In the genomic region with DNA sequence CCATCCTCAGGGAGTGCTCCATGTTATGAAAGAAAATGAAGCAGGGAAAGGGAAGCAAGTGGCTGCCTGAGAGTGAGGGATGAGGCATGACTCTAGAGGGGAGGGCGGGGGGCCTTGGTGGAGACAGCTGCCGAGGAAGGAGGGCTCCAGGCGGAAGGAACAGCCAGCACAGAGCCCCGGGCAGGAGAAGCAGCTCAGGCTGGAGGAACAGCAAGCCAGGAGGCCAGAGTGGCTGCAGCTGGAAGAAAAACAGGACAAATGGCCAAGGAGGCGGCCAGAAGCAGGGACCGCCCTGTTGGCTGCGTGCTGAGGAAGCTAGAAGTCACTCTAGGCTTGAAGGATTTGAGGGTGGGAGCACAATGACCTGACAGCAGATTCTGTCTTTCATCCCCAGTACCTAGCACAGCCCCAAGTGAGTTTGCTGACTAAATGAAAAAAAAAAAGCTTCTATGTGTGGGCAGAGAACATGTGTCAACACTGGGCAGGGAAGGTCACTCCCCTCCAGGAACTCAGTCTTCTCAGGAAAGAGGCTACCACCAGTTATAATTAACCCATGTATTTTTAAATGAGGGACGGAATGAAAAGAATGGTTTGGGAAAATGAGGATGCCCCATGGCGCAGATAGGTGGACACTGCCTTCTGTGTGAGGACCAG, we compare ENCODE assay signal across 12 cellular contexts.
DNase-seq lines count a peak whose midpoint lies in the region; ATAC-seq and TF ChIP-seq lines count a peak whose summit lies in the region.
"Had no signal": no experiment of that assay in that cellular context is flagged by ENCODE, and none has a peak within 500 bp of the region (broad histone marks: within the 10 kb centered on the region; RNA-seq: fewer than 3 reads in every experiment).

No MANE protein-coding gene starts in this region.

- no peak overlapping the region for H3K4me2 ChIP-seq in GM23338
- H3K4me2 ChIP-seq: PC-9 had no signal

- no peaks in the 10 kb centered on the region for H3K79me2 ChIP-seq in GM23338 (replicated peaks; ENCODE audit: insufficient read depth)

- no peak for DNase-seq in GM23338 (ENCODE audit: low spot score)
- DNase-seq in esophagus muscularis mucosa (ENCODE audit: extremely low spot score): no peak
- peak; percentile 89 for DNase-seq in sigmoid colon
- DNase-seq in GM20000 (ENCODE audit: low spot score): no peak
- DNase-seq in HT-29 (ENCODE audit: low spot score): no peak
- no peak for DNase-seq in NCI-H1105 (lab: John Stamatoyannopoulos, UW)
- no peak for DNase-seq in MG63
- DNase-seq: GDM1, NCI-H187, PC-9 had no signal

- whole genome bisulfite sequencing in esophagus muscularis mucosa: 80% methylated on average over 9 of the region's 9 CpGs
- WGBS in liver: 70% methylated on average over 9 of the region's 9 CpGs
- WGBS in sigmoid colon, 2 donors: 75 to 77% methylated on average over 9 of the region's 9 CpGs

- no peak for TF ChIP-seq RAD21 in liver (IDR thresholded peaks at IDR 0.05)

- peaks cover 0 to 7% (median 2%) of the 10 kb centered on the region in 4 donors for H3K9me3 ChIP-seq in esophagus muscularis mucosa
- H3K9me3 ChIP-seq in liver (ENCODE audit: control insufficient read depth in 4 of 4, low read length in 3 of 4): no peaks in the 10 kb centered on the region
- no peaks in the 10 kb centered on the region for H3K9me3 ChIP-seq in sigmoid colon
- no peaks in the 10 kb centered on the region for H3K9me3 ChIP-seq in MG63
- H3K9me3 ChIP-seq: adrenal gland had no signal

- no peak for TF ChIP-seq CTCF in GM23338 (conservative IDR thresholded peaks at IDR 0.05; ENCODE audit: low read depth in 2 of 2)
- TF ChIP-seq CTCF in esophagus muscularis mucosa (IDR thresholded peaks at IDR 0.05): no peak
- TF ChIP-seq CTCF in liver (IDR thresholded peaks at IDR 0.05; ENCODE audit: low read depth, low read length, missing input control): no peak
- TF ChIP-seq CTCF in sigmoid colon (IDR thresholded peaks at IDR 0.05): no peak
- TF ChIP-seq CTCF in GM20000 (IDR thresholded peaks at IDR 0.05; ENCODE audit: extremely low read depth, missing control alignments): no peak

- no peak for TF ChIP-seq POLR2A in esophagus muscularis mucosa (IDR thresholded peaks at IDR 0.05; ENCODE audit: low read depth)
- no peak for TF ChIP-seq POLR2A in sigmoid colon (IDR thresholded peaks at IDR 0.05)

- H3K36me3 ChIP-seq in GM23338 (ENCODE audit: insufficient read depth): no peaks in the 10 kb centered on the region
- H3K36me3 ChIP-seq in esophagus muscularis mucosa: peaks cover 0 to 5% (median 0%) of the 10 kb centered on the region in 4 donors
- peaks cover 0 to 5% (median 2%) of the 10 kb centered on the region in 4 donors for H3K36me3 ChIP-seq in liver (ENCODE audit: control insufficient read depth in 4 of 4, insufficient read depth in 3 of 4, low read depth in 1 of 4, low read length in 3 of 4)
- no peaks in the 10 kb centered on the region for H3K36me3 ChIP-seq in sigmoid colon
- no peaks in the 10 kb centered on the region for H3K36me3 ChIP-seq in MG63
- H3K36me3 ChIP-seq: adrenal gland had no signal

- no peak overlapping the region for H3K9ac ChIP-seq in liver (ENCODE audit: low read depth in 1 of 2, low read length in 2 of 2)

- no peak for TF ChIP-seq EP300 in esophagus muscularis mucosa (IDR thresholded peaks at IDR 0.05)
- no peak for TF ChIP-seq EP300 in sigmoid colon (IDR thresholded peaks at IDR 0.05)

- H3K9me2 ChIP-seq in GM23338 (ENCODE audit: insufficient read depth): no peaks in the 10 kb centered on the region

- peaks cover 10% of the 10 kb centered on the region; the same call in 2 of the 3 replicates for H3K9me3 Mint-ChIP-seq in GM23338

- H3K4me1 ChIP-seq in GM23338 (ENCODE audit: insufficient read depth) (no peaks in the 10 kb centered on the region; the same call in 1 of the 2 replicates), esophagus muscularis mucosa (peaks cover 33 to 42% (median 39%) of the 10 kb centered on the region in 4 donors), liver (ENCODE audit: control insufficient read depth in 4 of 4, insufficient read depth in 4 of 4, low read length in 3 of 4) (peaks cover 4 to 25% (median 16%) of the 10 kb centered on the region in 4 donors), sigmoid colon (peaks cover 0 to 9% (median 7%) of the 10 kb centered on the region in 4 donors)

- H4K20me1 ChIP-seq in GM23338 (replicated peaks; ENCODE audit: insufficient read depth): no peaks in the 10 kb centered on the region

- peaks cover 11% of the 10 kb centered on the region for H3K36me3 Mint-ChIP-seq in GM23338 (ENCODE audit: low read depth)

- no peak overlapping the region for H3K27ac ChIP-seq in GM23338 (ENCODE audit: low read depth)
- peak overlapping the region; percentile 12 to 43 (median 20) for H3K27ac ChIP-seq in esophagus muscularis mucosa (replicated peaks in 1 of 4)
- H3K27ac ChIP-seq in liver (ENCODE audit: low read depth in 1 of 2, low read length in 2 of 2): peak overlapping the region; percentile 43 to 55
- H3K27ac ChIP-seq in sigmoid colon: peak overlapping the region in 3 of 4 donors; percentile 17 to 41 (median 29)
- H3K27ac ChIP-seq: adrenal gland, PC-9 had no signal

- ATAC-seq in GM23338: peak; percentile 51

- no peak overlapping the region for H3K27ac Mint-ChIP-seq in GM23338

- H3K27me3 ChIP-seq in GM23338 (ENCODE audit: insufficient read depth): no peaks in the 10 kb centered on the region
- H3K27me3 ChIP-seq in esophagus muscularis mucosa: no peaks in the 10 kb centered on the region
- no peaks in the 10 kb centered on the region for H3K27me3 ChIP-seq in liver (ENCODE audit: control insufficient read depth in 4 of 4, insufficient read depth in 4 of 4, low read length in 3 of 4)
- no peaks in the 10 kb centered on the region for H3K27me3 ChIP-seq in sigmoid colon
- H3K27me3 ChIP-seq in MG63: peaks cover 1% of the 10 kb centered on the region; the same call in 1 of the 2 replicates
- H3K27me3 ChIP-seq: adrenal gland had no signal

- no peak overlapping the region for H2AFZ ChIP-seq in GM23338
- H2AFZ ChIP-seq: PC-9 had no signal

- peaks cover 11% of the 10 kb centered on the region for H3K4me1 Mint-ChIP-seq in GM23338

- peaks cover 2% of the 10 kb centered on the region for H3K27me3 Mint-ChIP-seq in GM23338 (ENCODE audit: insufficient read depth, low read depth, poor library complexity)

- intact Hi-C loops in esophagus muscularis mucosa (cut with DNase I) (no loop called here), sigmoid colon (cut with DNase I) (no loop called here)

- H3K4me3 ChIP-seq in GM23338: no peak overlapping the region
- H3K4me3 ChIP-seq in esophagus muscularis mucosa: no peak overlapping the region
- no peak overlapping the region for H3K4me3 ChIP-seq in liver (ENCODE audit: low read depth in 1 of 3, low read length in 3 of 3)
- no peak overlapping the region for H3K4me3 ChIP-seq in sigmoid colon
- H3K4me3 ChIP-seq in MG63: no peak overlapping the region
- H3K4me3 ChIP-seq: adrenal gland, PC-9 had no signal

- H3F3A ChIP-seq in GM23338 (replicated peaks; ENCODE audit: low read depth): no peaks in the 10 kb centered on the region

- no peak overlapping the region for H3K4me3 Mint-ChIP-seq in GM23338

TF ChIP-seq in GM23338, 12 proteins besides CTCF, POLR2A, EP300 and RAD21 (continues in another document):
- no peak for TF ChIP-seq NANOG (IDR thresholded peaks at IDR 0.05; ENCODE audit: borderline replicate concordance)
- TF ChIP-seq, protein P1, sequence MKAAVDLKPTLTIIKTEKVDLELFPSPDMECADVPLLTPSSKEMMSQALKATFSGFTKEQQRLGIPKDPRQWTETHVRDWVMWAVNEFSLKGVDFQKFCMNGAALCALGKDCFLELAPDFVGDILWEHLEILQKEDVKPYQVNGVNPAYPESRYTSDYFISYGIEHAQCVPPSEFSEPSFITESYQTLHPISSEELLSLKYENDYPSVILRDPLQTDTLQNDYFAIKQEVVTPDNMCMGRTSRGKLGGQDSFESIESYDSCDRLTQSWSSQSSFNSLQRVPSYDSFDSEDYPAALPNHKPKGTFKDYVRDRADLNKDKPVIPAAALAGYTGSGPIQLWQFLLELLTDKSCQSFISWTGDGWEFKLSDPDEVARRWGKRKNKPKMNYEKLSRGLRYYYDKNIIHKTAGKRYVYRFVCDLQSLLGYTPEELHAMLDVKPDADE (IDR thresholded peaks at IDR 0.05): no peak
- TF ChIP-seq POLR2AphosphoS5 (IDR thresholded peaks at IDR 0.05; ENCODE audit: low read depth): no peak

TF ChIP-seq in liver, 16 proteins besides CTCF, POLR2A, EP300 and RAD21:
- TF ChIP-seq SP1 (IDR thresholded peaks at IDR 0.05) (no peak), JUND (IDR thresholded peaks at IDR 0.05) (no peak), FOXA2 (IDR thresholded peaks at IDR 0.05) (no peak), NR2F2 (IDR thresholded peaks at IDR 0.05) (peak; percentile 9), RXRA (IDR thresholded peaks at IDR 0.05) (peak in 1 of 2 donors; percentile 26), HNF4G (IDR thresholded peaks at IDR 0.05) (no peak), EGR1 (IDR thresholded peaks at IDR 0.05; ENCODE audit: low read depth in 2 of 2) (no peak), GABPA (IDR thresholded peaks at IDR 0.05 in 1 of 2, conservative IDR thresholded peaks at IDR 0.05 in 1 of 2) (no peak), FOXA1 (IDR thresholded peaks at IDR 0.05) (no peak), HNF4A (conservative IDR thresholded peaks at IDR 0.05) (peak in 1 of 2 donors; percentile 6), YY1 (IDR thresholded peaks at IDR 0.05) (no peak)
- TF ChIP-seq, protein P2, sequence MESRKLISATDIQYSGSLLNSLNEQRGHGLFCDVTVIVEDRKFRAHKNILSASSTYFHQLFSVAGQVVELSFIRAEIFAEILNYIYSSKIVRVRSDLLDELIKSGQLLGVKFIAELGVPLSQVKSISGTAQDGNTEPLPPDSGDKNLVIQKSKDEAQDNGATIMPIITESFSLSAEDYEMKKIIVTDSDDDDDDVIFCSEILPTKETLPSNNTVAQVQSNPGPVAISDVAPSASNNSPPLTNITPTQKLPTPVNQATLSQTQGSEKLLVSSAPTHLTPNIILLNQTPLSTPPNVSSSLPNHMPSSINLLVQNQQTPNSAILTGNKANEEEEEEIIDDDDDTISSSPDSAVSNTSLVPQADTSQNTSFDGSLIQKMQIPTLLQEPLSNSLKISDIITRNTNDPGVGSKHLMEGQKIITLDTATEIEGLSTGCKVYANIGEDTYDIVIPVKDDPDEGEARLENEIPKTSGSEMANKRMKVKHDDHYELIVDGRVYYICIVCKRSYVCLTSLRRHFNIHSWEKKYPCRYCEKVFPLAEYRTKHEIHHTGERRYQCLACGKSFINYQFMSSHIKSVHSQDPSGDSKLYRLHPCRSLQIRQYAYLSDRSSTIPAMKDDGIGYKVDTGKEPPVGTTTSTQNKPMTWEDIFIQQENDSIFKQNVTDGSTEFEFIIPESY (IDR thresholded peaks at IDR 0.05): no peak
- TF ChIP-seq, protein P3, sequence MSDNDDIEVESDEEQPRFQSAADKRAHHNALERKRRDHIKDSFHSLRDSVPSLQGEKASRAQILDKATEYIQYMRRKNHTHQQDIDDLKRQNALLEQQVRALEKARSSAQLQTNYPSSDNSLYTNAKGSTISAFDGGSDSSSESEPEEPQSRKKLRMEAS (IDR thresholded peaks at IDR 0.05): no peak
- TF ChIP-seq, protein P4, sequence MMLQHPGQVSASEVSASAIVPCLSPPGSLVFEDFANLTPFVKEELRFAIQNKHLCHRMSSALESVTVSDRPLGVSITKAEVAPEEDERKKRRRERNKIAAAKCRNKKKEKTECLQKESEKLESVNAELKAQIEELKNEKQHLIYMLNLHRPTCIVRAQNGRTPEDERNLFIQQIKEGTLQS (IDR thresholded peaks at IDR 0.05): no peak
